24 cellular contexts compared by ENCODE assay signal in the genomic region with DNA sequence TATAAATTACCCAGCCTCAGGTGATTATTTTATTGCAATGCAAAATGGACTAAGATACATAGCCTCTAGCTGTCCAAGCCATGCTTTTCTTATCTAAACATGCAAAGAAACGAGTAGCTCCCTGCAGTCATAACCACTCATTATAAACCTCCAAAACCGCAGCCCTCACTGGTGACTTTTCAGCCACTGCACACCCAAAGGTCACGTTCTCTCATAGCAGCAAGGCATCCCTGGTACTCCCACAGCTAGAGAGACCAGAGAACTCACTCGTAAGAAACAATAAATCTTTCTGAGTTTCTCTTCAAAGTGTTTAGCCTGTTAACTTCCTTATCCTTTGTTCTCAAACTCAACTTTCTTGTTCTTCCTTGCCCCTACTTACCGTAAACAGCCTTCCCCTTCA.
"Had no signal": no experiment of that assay in that cellular context is flagged by ENCODE, and none has a peak within 500 bp of the region (broad histone marks: within the 10 kb centered on the region; RNA-seq: fewer than 3 reads in every experiment).

No MANE protein-coding gene starts in this region.

- ATAC-seq: effector memory CD8-positive, alpha-beta T cell; left ventricle myocardium superior; lower lobe of right lung; naive thymus-derived CD4-positive, alpha-beta T cell; sciatic nerve; stimulated activated effector memory CD8-positive, alpha-beta T cell treated with anti-CD3 and anti-CD28 coated beads, Interleukin-12 subunit alpha, Interleukin-12 subunit beta, amount 100 ng/mL, for 72 hours had no signal

- H3K4me3 ChIP-seq: esophagus squamous epithelium, lower lobe of right lung, neural progenitor cell, right atrium auricular region, smooth muscle cell, stomach, thyroid gland had no signal

- H3K36me3 ChIP-seq: esophagus squamous epithelium, lower lobe of right lung, neural progenitor cell, right atrium auricular region, stomach, thyroid gland had no signal

- H3K27ac ChIP-seq: esophagus squamous epithelium, lower lobe of right lung, neural progenitor cell, parathyroid adenoma, right atrium auricular region, stomach, thyroid gland had no signal

- H3K9ac ChIP-seq: neural progenitor cell, parathyroid adenoma had no signal

- H2AFZ ChIP-seq: parathyroid adenoma had no signal

- H3K79me2 ChIP-seq: parathyroid adenoma had no signal

- H3K4me1 ChIP-seq: esophagus squamous epithelium, lower lobe of right lung, parathyroid adenoma, right atrium auricular region, stomach, thyroid gland had no signal

- H3K27ac Mint-ChIP-seq: effector memory CD8-positive, alpha-beta T cell; immature natural killer cell; naive thymus-derived CD4-positive, alpha-beta T cell; nephron; neural progenitor cell; progenitor cell of endocrine pancreas; stimulated activated effector memory CD8-positive, alpha-beta T cell treated with anti-CD3 and anti-CD28 coated beads, Interleukin-12 subunit alpha, Interleukin-12 subunit beta, amount 100 ng/mL, for 72 hours; type B pancreatic cell had no signal

- H3K36me3 Mint-ChIP-seq: immature natural killer cell; stimulated activated effector memory CD8-positive, alpha-beta T cell treated with anti-CD3 and anti-CD28 coated beads, Interleukin-12 subunit alpha, Interleukin-12 subunit beta, amount 100 ng/mL, for 72 hours; type B pancreatic cell had no signal

- H3K4me3 Mint-ChIP-seq: effector memory CD8-positive, alpha-beta T cell; immature natural killer cell; naive thymus-derived CD4-positive, alpha-beta T cell; nephron; neural progenitor cell; stimulated activated effector memory CD8-positive, alpha-beta T cell treated with anti-CD3 and anti-CD28 coated beads, Interleukin-12 subunit alpha, Interleukin-12 subunit beta, amount 100 ng/mL, for 72 hours; type B pancreatic cell had no signal

- H3K27me3 Mint-ChIP-seq: progenitor cell of endocrine pancreas, type B pancreatic cell had no signal

- DNase-seq: cortex of kidney; effector memory CD8-positive, alpha-beta T cell; erythroblast; esophagus squamous epithelium; hypothalamus; immature natural killer cell; left ventricle myocardium superior; lower lobe of right lung; naive thymus-derived CD4-positive, alpha-beta T cell; stimulated activated CD4-positive, alpha-beta T cell treated with anti-CD3 and anti-CD28 coated beads, Interleukin-12 subunit alpha, Interleukin-12 subunit beta, amount 100 ng/mL, for 4 hours; stimulated activated CD4-positive, alpha-beta T cell treated with anti-CD3 and anti-CD28 coated beads, Interleukin-1b, Interleukin-23, amount 100 ng/mL, for 48 hours; stimulated activated CD4-positive, alpha-beta T cell treated with anti-CD3 and anti-CD28 coated beads, Interleukin-4, amount 100 ng/mL, for 24 hours; stimulated activated naive CD4-positive, alpha-beta T cell treated with Interleukin-2 at 50 U/mL for 16 hours; stomach; thyroid gland had no signal

- H3K9me3 ChIP-seq: right atrium auricular region, thyroid gland had no signal

- H3K4me1 Mint-ChIP-seq: immature natural killer cell; naive thymus-derived CD4-positive, alpha-beta T cell; nephron; neural progenitor cell; stimulated activated effector memory CD8-positive, alpha-beta T cell treated with anti-CD3 and anti-CD28 coated beads, Interleukin-12 subunit alpha, Interleukin-12 subunit beta, amount 100 ng/mL, for 72 hours had no signal

- H3K4me2 ChIP-seq: neural progenitor cell, smooth muscle cell had no signal

- H3K27me3 ChIP-seq: esophagus squamous epithelium, neural progenitor cell, right atrium auricular region, stomach, thyroid gland had no signal
